8 cellular contexts compared by ENCODE assay signal in genomic region chr5:40883051-40883450, GRCh38. TPM values are rescaled to one million over a fixed set of nuclear protein-coding genes. Genes with fewer than 3 reads are reported as not detected.
"Had no signal": no experiment of that assay in that cellular context is flagged by ENCODE, and none has a peak within 500 bp of the region (broad histone marks: within the 10 kb centered on the region; RNA-seq: fewer than 3 reads in every experiment).

No MANE protein-coding gene starts in this region.

RNA-seq across cellular contexts. Expression of gene C7, which starts 26.2 kb away (rescaled TPM):
- total RNA-seq: naive thymus-derived CD4-positive, alpha-beta T cell; naive thymus-derived CD8-positive, alpha-beta T cell; natural killer cell; natural killer cell treated with Interleukin-12 subunit alpha and Interleukin-12 subunit beta and Interleukin-15 and Interleukin-18, amount 100 ng/mL, for 72 hours; osteocyte; renal cortical epithelial cell had no signal
- polyA plus RNA-seq: naive thymus-derived CD4-positive, alpha-beta T cell; neural cell had no signal

RNA-seq across cellular contexts. Expression of gene CARD6, which starts 41.9 kb away (rescaled TPM):
- total RNA-seq: neural crest cell had no signal
